9 cellular contexts compared by ENCODE assay signal in the genomic region with DNA sequence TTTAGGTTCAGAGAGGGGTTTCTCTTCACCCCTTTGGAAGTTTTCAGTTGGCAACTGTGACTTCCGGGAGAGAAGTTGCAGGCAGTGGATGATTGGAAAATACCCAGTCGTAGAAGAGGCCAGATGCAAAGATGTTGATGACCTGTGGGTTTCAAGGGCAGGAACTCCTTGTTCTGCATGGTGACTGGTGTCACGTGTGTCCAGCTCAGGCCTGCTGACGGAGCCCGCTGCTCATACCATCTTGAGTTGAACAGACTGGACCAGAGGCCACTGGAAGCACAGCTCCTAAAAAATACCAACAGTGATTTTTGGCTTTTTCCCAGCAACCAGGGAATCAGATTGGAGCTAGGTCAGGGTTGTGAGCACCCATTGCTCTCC.
A peak's percentile ranks its signal among the peaks of the same experiment; 100 is the strongest.
DNase-seq lines count a peak whose midpoint lies in the region; ATAC-seq and TF ChIP-seq lines count a peak whose summit lies in the region.
"Had no signal": no experiment of that assay in that cellular context is flagged by ENCODE, and none has a peak within 500 bp of the region (broad histone marks: within the 10 kb centered on the region; RNA-seq: fewer than 3 reads in every experiment).

No MANE protein-coding gene starts in this region.

- ATAC-seq in HG02798 (IDR thresholded peaks at IDR 0.05; ENCODE audit: poor library complexity, unreplicated experiment) (no peak), T-helper 17 cell (no peak), HG03565 (IDR thresholded peaks at IDR 0.05; ENCODE audit: unreplicated experiment) (no peak)

- peak overlapping the region in 18 of 21 experiments; percentile 17 to 82 (median 58) for H3K27ac ChIP-seq in skin epidermis

- DNase-seq in H4 (ENCODE audit: low spot score), result peak; percentile 52
- peak; percentile 68 for DNase-seq in MCF 10A (ENCODE audit: unreplicated experiment)
- peak; percentile 15 for DNase-seq in inferior parietal cortex (ENCODE audit: extremely low spot score)
- no peak for DNase-seq in T-helper 17 cell
- DNase-seq in DMS153 treated with DMSO at 0.1 percent for 48 hours (lab: John Stamatoyannopoulos, UW; ENCODE audit: unreplicated experiment), result no peak
- DNase-seq: naive B cell had no signal

- no peak for TF ChIP-seq CTCF in MCF 10A (IDR thresholded peaks at IDR 0.05; ENCODE audit: unreplicated experiment)

- no TSS peak for BruUV-seq in MCF 10A (replicated peaks; lab: Mats Ljungman, UMichigan)

- CTCF ChIA-PET in MCF 10A (lab: Yijun Ruan, JAX), result interaction anchor here (0.7 to 2.0 kb wide), 11 partner anchors 14 to 1028 kb away, joined by 3 to 12 read pairs (median 6); no protein-coding TSS in a partner anchor

- no peaks in the 10 kb centered on the region for H3K9me3 Mint-ChIP-seq in MCF 10A (ENCODE audit: unreplicated experiment)
- H3K9me3 Mint-ChIP-seq: naive B cell had no signal

- H3K27me3 Mint-ChIP-seq in MCF 10A (ENCODE audit: insufficient read depth, unreplicated experiment), result no peaks in the 10 kb centered on the region
- H3K27me3 Mint-ChIP-seq in T-helper 17 cell, result peaks cover 9% of the 10 kb centered on the region

- peak overlapping the region in 1 of 7 experiments; percentile 6 for H3K4me3 ChIP-seq in skin epidermis

- POLR2A ChIA-PET in MCF 10A (lab: Yijun Ruan, JAX), result interaction anchor here (0.5 to 5.8 kb wide), 36 partner anchors 9 to 834 kb away, joined by 3 to 77 read pairs (median 4); partner anchors contain the start of gene KLF4

- H3K4me3 Mint-ChIP-seq in MCF 10A (ENCODE audit: unreplicated experiment) (peak overlapping the region; percentile 65), T-helper 17 cell (no peak overlapping the region)
- H3K4me3 Mint-ChIP-seq: naive B cell had no signal

- H3K4me1 Mint-ChIP-seq in MCF 10A (ENCODE audit: insufficient read depth, unreplicated experiment), result peaks cover 62% of the 10 kb centered on the region
- H3K4me1 Mint-ChIP-seq in T-helper 17 cell, result peaks cover 3% of the 10 kb centered on the region
- H3K4me1 Mint-ChIP-seq: naive B cell had no signal

- intact Hi-C loops in MCF 10A (cut with micrococcal nuclease), result loop anchor here (2.0 to 10.0 kb wide), 3 partner anchors 23 to 834 kb away; no protein-coding TSS in a partner anchor

- no peaks in the 10 kb centered on the region for H3K36me3 Mint-ChIP-seq in MCF 10A (ENCODE audit: insufficient read depth, unreplicated experiment)
- no peaks in the 10 kb centered on the region for H3K36me3 Mint-ChIP-seq in T-helper 17 cell (ENCODE audit: low read depth)
- H3K36me3 Mint-ChIP-seq: naive B cell had no signal

- H3K9me3 ChIP-seq in T-helper 17 cell (ENCODE audit: control insufficient read depth, low read length, poor library complexity, severe bottlenecking), result no peaks in the 10 kb centered on the region

- peak overlapping the region; percentile 88 for H3K27ac Mint-ChIP-seq in MCF 10A (ENCODE audit: low read depth, unreplicated experiment)
- no peak overlapping the region for H3K27ac Mint-ChIP-seq in T-helper 17 cell
- H3K27ac Mint-ChIP-seq: naive B cell had no signal

Comparison
In these comparisons a context has a peak if more than half of its experiments do, and no peak if none do; other contexts are left out.
1. DNase-seq: peak in H4 (single experiment), MCF 10A (single experiment) and inferior parietal cortex (single experiment); none in T-helper 17 cell (0 of 3) and DMS153 treated with DMSO at 0.1 percent for 48 hours (single experiment).